In genomic region chr11:63508009-63508408, GRCh38 we compare ENCODE assay signal across 9 cellular contexts. TPM values are rescaled to one million over a fixed set of nuclear protein-coding genes. Genes with fewer than 3 reads are reported as not detected.
A peak's percentile ranks its signal among the peaks of the same experiment; 100 is the strongest.
DNase-seq lines count a peak whose midpoint lies in the region; ATAC-seq and FAIRE-seq lines count a peak whose summit lies in the region.
"Had no signal": no experiment of that assay in that cellular context is flagged by ENCODE, and none has a peak within 500 bp of the region (broad histone marks: within the 10 kb centered on the region; RNA-seq: fewer than 3 reads in every experiment).

No MANE protein-coding gene starts in this region.

- POLR2A ChIA-PET in naive thymus-derived CD8-positive, alpha-beta T cell (lab: Charles Lee), result interaction anchor here (0.6 to 1.0 kb wide), 2 partner anchors 42 to 96 kb away, joined by 3 to 6 read pairs; no protein-coding TSS in a partner anchor

- H3K4me3 Mint-ChIP-seq in naive thymus-derived CD8-positive, alpha-beta T cell, result peak overlapping the region in 1 of 10 donors; percentile 39
- H3K4me3 Mint-ChIP-seq: activated naive CD4-positive, alpha-beta T cell treated with anti-CD3 and anti-CD28 coated beads, Interleukin-2, amount 50 U/mL, for 24 hours had no signal

- H3K27ac Mint-ChIP-seq in naive thymus-derived CD8-positive, alpha-beta T cell, result no peak overlapping the region
- H3K27ac Mint-ChIP-seq: activated naive CD4-positive, alpha-beta T cell treated with anti-CD3 and anti-CD28 coated beads, Interleukin-2, amount 50 U/mL, for 24 hours had no signal

- DNase-seq in stimulated activated CD4-positive, alpha-beta T cell treated with anti-CD3 and anti-CD28 coated beads, Interleukin-1b, Interleukin-23, amount 100 ng/mL, for 48 hours, result peak; percentile 10
- DNase-seq in stimulated activated CD4-positive, alpha-beta T cell treated with anti-CD3 and anti-CD28 coated beads, Interleukin-2, amount 100 ng/mL, for 48 hours, result no peak
- peak; percentile 41 for DNase-seq in RPMI7951 (ENCODE audit: low read depth)
- DNase-seq in frontal cortex (ENCODE audit: low spot score in 2 of 2), result peak; percentile 42 to 54
- no peak for DNase-seq in sciatic nerve (ENCODE audit: low spot score)
- no peak for DNase-seq in naive thymus-derived CD8-positive, alpha-beta T cell
- no peak for DNase-seq in NCI-H1048 (lab: John Stamatoyannopoulos, UW)

- no peaks in the 10 kb centered on the region for H3K36me3 Mint-ChIP-seq in naive thymus-derived CD8-positive, alpha-beta T cell
- H3K36me3 Mint-ChIP-seq: activated naive CD4-positive, alpha-beta T cell treated with anti-CD3 and anti-CD28 coated beads, Interleukin-2, amount 50 U/mL, for 24 hours had no signal

- FAIRE-seq in frontal cortex (lab: Jason Lieb, UNC), result no peak

- peaks cover 6 to 25% (median 16%) of the 10 kb centered on the region in 4 donors for H3K4me1 Mint-ChIP-seq in naive thymus-derived CD8-positive, alpha-beta T cell

- H3K27me3 Mint-ChIP-seq in naive thymus-derived CD8-positive, alpha-beta T cell, result peaks cover 0 to 3% (median 0%) of the 10 kb centered on the region in 5 donors
- H3K27me3 Mint-ChIP-seq: activated naive CD4-positive, alpha-beta T cell treated with anti-CD3 and anti-CD28 coated beads, Interleukin-2, amount 50 U/mL, for 24 hours had no signal

- H3K9me3 Mint-ChIP-seq in naive thymus-derived CD8-positive, alpha-beta T cell, result peaks cover 0 to 1% (median 0%) of the 10 kb centered on the region in 9 donors
- H3K9me3 Mint-ChIP-seq: activated naive CD4-positive, alpha-beta T cell treated with anti-CD3 and anti-CD28 coated beads, Interleukin-2, amount 50 U/mL, for 24 hours had no signal

- ATAC-seq in sciatic nerve (peak; percentile 54), HG02973 (IDR thresholded peaks at IDR 0.05; ENCODE audit: unreplicated experiment) (no peak)
- no peak for ATAC-seq in naive thymus-derived CD8-positive, alpha-beta T cell

- intact Hi-C loops in sciatic nerve (cut with DNase I), result no loop called here

RNA-seq across cellular contexts. Expression of gene LGALS12, which starts 2.1 kb away (rescaled TPM):
- 0.12 TPM in 1 of 2 replicates, not detected in the other for total RNA-seq in RPMI7951 (2014; rRNA removed; shearing (Covaris generic))
- total RNA-seq in frontal cortex (not detected), sciatic nerve (9.2 TPM)
- total RNA-seq in naive thymus-derived CD8-positive, alpha-beta T cell, result not detected
- not detected for polyA plus RNA-seq in naive thymus-derived CD8-positive, alpha-beta T cell

RNA-seq across cellular contexts. Expression of gene PLAAT5, which starts 17.0 kb away (rescaled TPM):
- total RNA-seq in RPMI7951 (2014; rRNA removed; shearing (Covaris generic)), result not detected in 2 replicates
- 2.4 TPM for total RNA-seq in frontal cortex
- 17.7 TPM for total RNA-seq in sciatic nerve
- total RNA-seq in naive thymus-derived CD8-positive, alpha-beta T cell, result under 1 TPM; 0.18 to 0.58 TPM
- under 1 TPM; 0.34 to 0.64 (median 0.36) TPM for polyA plus RNA-seq in naive thymus-derived CD8-positive, alpha-beta T cell

RNA-seq across cellular contexts. Expression of gene PLAAT4, which starts 28.6 kb away (rescaled TPM):
- 22.1 and 36.3 TPM in 2 replicates for total RNA-seq in RPMI7951 (2014; rRNA removed; shearing (Covaris generic))
- total RNA-seq in frontal cortex (3.3 TPM), sciatic nerve (36.7 TPM)
- 10 to 100 TPM; 97.8 to 99.8 TPM for total RNA-seq in naive thymus-derived CD8-positive, alpha-beta T cell
- polyA plus RNA-seq in naive thymus-derived CD8-positive, alpha-beta T cell, result 100 to 1,000 TPM; 460 to 532 (median 464) TPM

RNA-seq across cellular contexts. Expression of gene PLAAT2, which starts 55.2 kb away (rescaled TPM):
- total RNA-seq in RPMI7951 (2014; rRNA removed; shearing (Covaris generic)), result not detected in 2 replicates
- not detected for total RNA-seq in frontal cortex
- total RNA-seq in sciatic nerve, result not detected
- total RNA-seq in naive thymus-derived CD8-positive, alpha-beta T cell, result not detected
- polyA plus RNA-seq in naive thymus-derived CD8-positive, alpha-beta T cell, result under 1 TPM; 0.39 to 0.69 (median 0.49) TPM

Comparison
In these comparisons a context has a peak if more than half of its experiments do, and no peak if none do; other contexts are left out.
1. DNase-seq: peak in stimulated activated CD4-positive, alpha-beta T cell treated with anti-CD3 and anti-CD28 coated beads, Interleukin-1b, Interleukin-23, amount 100 ng/mL, for 48 hours (single experiment), RPMI7951 (single experiment) and frontal cortex (2 of 2); none in stimulated activated CD4-positive, alpha-beta T cell treated with anti-CD3 and anti-CD28 coated beads, Interleukin-2, amount 100 ng/mL, for 48 hours (0 of 2), sciatic nerve (single experiment), naive thymus-derived CD8-positive, alpha-beta T cell (0 of 10) and NCI-H1048 (single experiment).